Comparison of ENCODE assay signal across 31 cellular contexts in genomic region chr20:17010181-17010580, GRCh38.
"Had no signal": no experiment of that assay in that cellular context is flagged by ENCODE, and none has a peak within 500 bp of the region (broad histone marks: within the 10 kb centered on the region; RNA-seq: fewer than 3 reads in every experiment).

No MANE protein-coding gene starts in this region.

- H3K4me2 ChIP-seq: KMS-11, PC-9 had no signal

- ATAC-seq: Panc1, Right ventricle myocardium inferior, SK-N-SH treated with all-trans-retinoic acid at 6 μM for 48 hours, T-cell had no signal

- FAIRE-seq: RCC 7860 had no signal

- H3K4me1 ChIP-seq: SJCRH30 had no signal

- H3K27me3 ChIP-seq: SJCRH30 had no signal

- DNase-seq: Karpas-422, MM.1S, MV-4-11, NCI-H1092, NCI-H1105, NCI-H1417 treated with DMSO at 0.1 percent for 48 hours, NCI-H1436 treated with DMSO at 0.1 percent for 48 hours, NCI-H187, NCI-H1930, NCI-H2029 treated with DMSO at 0.1 percent for 48 hours, NCI-H2081 treated with DMSO at 0.1 percent for 48 hours, NCI-H2107, NCI-H2171, NCI-H226, NCI-H446 treated with DMSO at 0.1 percent for 48 hours, NCI-H510A, NCI-H526, NCI-H748 treated with DMSO at 0.1 percent for 48 hours, PC-9, SHP77, SIG-M5, SJCRH30, SW 1271, T-cell had no signal

- H3K9ac ChIP-seq: KMS-11 had no signal

- H3K4me3 ChIP-seq: PC-9, SJCRH30, SK-N-MC had no signal

- H3K36me3 ChIP-seq: SJCRH30 had no signal

- H3K27ac ChIP-seq: KMS-11, PC-9, RWPE1, SJCRH30, SK-N-MC had no signal

- H3K9me3 ChIP-seq: SJCRH30 had no signal

- H2AFZ ChIP-seq: PC-9 had no signal
